ENCODE assay signal across 9 cellular contexts in genomic region chr3:42591811-42592210, GRCh38. TPM values are rescaled to one million over a fixed set of nuclear protein-coding genes. Genes with fewer than 3 reads are reported as not detected.
DNase-seq lines count a peak whose midpoint lies in the region; ATAC-seq and TF ChIP-seq lines count a peak whose summit lies in the region.
"Had no signal": no experiment of that assay in that cellular context is flagged by ENCODE, and none has a peak within 500 bp of the region (broad histone marks: within the 10 kb centered on the region; RNA-seq: fewer than 3 reads in every experiment).

No MANE protein-coding gene starts in this region.

- H3K9me3 Mint-ChIP-seq in CD4-positive, CD25-positive, alpha-beta regulatory T cell, result no peaks in the 10 kb centered on the region
- H3K9me3 Mint-ChIP-seq in neural crest cell, result no peaks in the 10 kb centered on the region

- no peak for TF ChIP-seq POLR2A in NB4 (IDR thresholded peaks at IDR 0.05; ENCODE audit: extremely low read depth, insufficient read length)

- ATAC-seq in CD4-positive, CD25-positive, alpha-beta regulatory T cell (ENCODE audit: low read depth in 2 of 2), result no peak
- no peak for ATAC-seq in GM21619 (IDR thresholded peaks at IDR 0.05; ENCODE audit: unreplicated experiment)
- no peak for ATAC-seq in left lung
- ATAC-seq in HG02884 (IDR thresholded peaks at IDR 0.05; ENCODE audit: unreplicated experiment), result no peak

- no peak for DNase-seq in CD4-positive, CD25-positive, alpha-beta regulatory T cell
- DNase-seq in NB4 (ENCODE audit: low read depth) (no peak), neural crest cell (ENCODE audit: low read depth, low spot score) (no peak), left lung (no peak), Kasumi-1 (lab: John Stamatoyannopoulos, UW) (no peak)
- DNase-seq: NCI-H146 had no signal

- no peaks in the 10 kb centered on the region for H3K27me3 ChIP-seq in CD4-positive, CD25-positive, alpha-beta regulatory T cell (ENCODE audit: control insufficient read depth, insufficient read depth, low read length)
- no peaks in the 10 kb centered on the region for H3K27me3 ChIP-seq in duodenal mucosa (ENCODE audit: control insufficient read depth in 1 of 2, insufficient read depth in 2 of 2, low read length in 2 of 2)
- H3K27me3 ChIP-seq in left lung, result no peaks in the 10 kb centered on the region

- H3K27ac ChIP-seq in CD4-positive, CD25-positive, alpha-beta regulatory T cell (ENCODE audit: insufficient read depth, low read length, poor library complexity, severe bottlenecking), result peak overlapping the region; percentile 87
- H3K27ac ChIP-seq in duodenal mucosa (ENCODE audit: low read depth, low read length) (no peak overlapping the region), left lung (no peak overlapping the region)

- peaks cover 5% of the 10 kb centered on the region for H3K36me3 Mint-ChIP-seq in CD4-positive, CD25-positive, alpha-beta regulatory T cell
- no peaks in the 10 kb centered on the region for H3K36me3 Mint-ChIP-seq in neural crest cell (ENCODE audit: low read depth)

- intact Hi-C loops in left lung (cut with DNase I), result no loop called here

- H3K9ac ChIP-seq in duodenal mucosa (ENCODE audit: low read depth in 1 of 2, low read length in 2 of 2), result peak overlapping the region; percentile 25 to 73

- no peak for TF ChIP-seq CTCF in NB4 (IDR thresholded peaks at IDR 0.05; ENCODE audit: low read depth, low read length)
- no peak for TF ChIP-seq CTCF in neural crest cell (conservative IDR thresholded peaks at IDR 0.05)
- TF ChIP-seq CTCF in left lung (IDR thresholded peaks at IDR 0.05), result no peak

- peaks cover 24% of the 10 kb centered on the region for H3K36me3 ChIP-seq in CD4-positive, CD25-positive, alpha-beta regulatory T cell (ENCODE audit: control insufficient read depth, insufficient read depth, low read length)
- H3K36me3 ChIP-seq in duodenal mucosa (ENCODE audit: control insufficient read depth in 1 of 2, insufficient read depth in 2 of 2, low read length in 2 of 2), result peaks cover 0 to 14% of the 10 kb centered on the region in 2 donors
- H3K36me3 ChIP-seq in left lung, result peaks cover 0 to 28% of the 10 kb centered on the region in 2 donors

- peaks cover 5% of the 10 kb centered on the region for H3K27me3 Mint-ChIP-seq in CD4-positive, CD25-positive, alpha-beta regulatory T cell
- no peaks in the 10 kb centered on the region for H3K27me3 Mint-ChIP-seq in neural crest cell (ENCODE audit: low read depth)

- peaks cover 22 to 45% (median 25%) of the 10 kb centered on the region in 4 donors for H3K4me1 Mint-ChIP-seq in CD4-positive, CD25-positive, alpha-beta regulatory T cell
- peaks cover 25% of the 10 kb centered on the region for H3K4me1 Mint-ChIP-seq in neural crest cell

- H3K27ac Mint-ChIP-seq in CD4-positive, CD25-positive, alpha-beta regulatory T cell, result peak overlapping the region; percentile 42 to 98 (median 78)
- no peak overlapping the region for H3K27ac Mint-ChIP-seq in neural crest cell (ENCODE audit: unreplicated experiment)

- peaks cover 14% of the 10 kb centered on the region for H3K4me1 ChIP-seq in CD4-positive, CD25-positive, alpha-beta regulatory T cell (ENCODE audit: control insufficient read depth, insufficient read depth, low read length, poor library complexity, severe bottlenecking)
- H3K4me1 ChIP-seq in duodenal mucosa (ENCODE audit: control insufficient read depth in 1 of 2, insufficient read depth in 2 of 2, low read length in 2 of 2) (peaks cover 13 to 15% of the 10 kb centered on the region in 2 donors), left lung (peaks cover 0 to 28% of the 10 kb centered on the region in 2 donors)

- no peaks in the 10 kb centered on the region for H3K9me3 ChIP-seq in CD4-positive, CD25-positive, alpha-beta regulatory T cell (ENCODE audit: control insufficient read depth in 2 of 2, low read length in 2 of 2)
- H3K9me3 ChIP-seq in duodenal mucosa (ENCODE audit: control insufficient read depth in 1 of 2, low read length in 2 of 2) (no peaks in the 10 kb centered on the region), left lung (no peaks in the 10 kb centered on the region)

- H3K4me3 Mint-ChIP-seq in CD4-positive, CD25-positive, alpha-beta regulatory T cell, result peak overlapping the region; percentile 89 to 99 (median 98)
- H3K4me3 Mint-ChIP-seq in neural crest cell, result peak overlapping the region; percentile 95

- peak overlapping the region; percentile 75 for H3K4me3 ChIP-seq in CD4-positive, CD25-positive, alpha-beta regulatory T cell (ENCODE audit: low read depth, low read length)
- H3K4me3 ChIP-seq in NB4 (ENCODE audit: low read depth, low read length), result peak overlapping the region; percentile 80
- peak overlapping the region; percentile 65 to 80 for H3K4me3 ChIP-seq in duodenal mucosa (ENCODE audit: low read depth in 1 of 2, low read length in 2 of 2)
- H3K4me3 ChIP-seq in left lung, result peak overlapping the region in 1 of 2 donors; percentile 77

RNA-seq across cellular contexts. Expression of gene SS18L2, which starts 1.2 kb away (rescaled TPM):
- total RNA-seq in CD4-positive, CD25-positive, alpha-beta regulatory T cell, result 52.7 TPM
- 100 to 1,000 TPM; 129 to 153 (median 142) TPM for polyA plus RNA-seq in CD4-positive, CD25-positive, alpha-beta regulatory T cell
- total RNA-seq in neural crest cell (50.4 and 50.5 TPM in 2 replicates), left lung (10 to 100 TPM; 20.3 to 24.2 TPM)

RNA-seq across cellular contexts. Expression of gene NKTR, which starts 8.7 kb away (rescaled TPM):
- total RNA-seq in CD4-positive, CD25-positive, alpha-beta regulatory T cell, result 291 TPM
- polyA plus RNA-seq in CD4-positive, CD25-positive, alpha-beta regulatory T cell, result 10 to 100 TPM in 3 of 4 donors, 1 to 10 TPM in 1; 9.7 to 17.1 (median 10.9) TPM
- 95.0 and 95.2 TPM in 2 replicates for total RNA-seq in neural crest cell
- total RNA-seq in left lung, result 10 to 100 TPM; 53.7 to 66.2 TPM

RNA-seq across cellular contexts. Expression of gene SEC22C, which starts 10.0 kb away (rescaled TPM):
- total RNA-seq in CD4-positive, CD25-positive, alpha-beta regulatory T cell, result 72.0 TPM
- polyA plus RNA-seq in CD4-positive, CD25-positive, alpha-beta regulatory T cell, result 10 to 100 TPM; 40.9 to 53.9 (median 51.4) TPM
- total RNA-seq in neural crest cell (46.6 and 47.8 TPM in 2 replicates), left lung (10 to 100 TPM; 48.9 to 55.2 TPM)
